ENCODE assay signal across 1 cellular context in the genomic region with DNA sequence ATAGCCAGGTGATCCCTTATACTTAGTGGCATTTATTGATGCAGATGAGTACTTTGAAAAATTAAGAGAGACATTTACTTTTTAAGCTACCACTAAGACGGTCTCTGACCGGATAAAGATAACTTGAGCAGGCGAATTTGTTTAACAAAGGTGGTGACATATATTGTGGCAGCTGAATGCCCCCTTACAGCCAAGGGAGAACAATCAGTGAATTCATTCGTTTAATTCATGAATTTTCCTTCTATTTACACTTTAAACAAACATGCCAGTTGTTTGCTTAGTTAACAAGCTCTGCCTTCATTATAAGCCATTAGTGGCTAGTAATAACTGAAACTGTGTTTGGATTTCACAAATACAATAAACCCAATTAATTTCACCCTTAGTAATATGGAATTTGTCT.
TF ChIP-seq lines count a peak whose summit lies in the region.

No MANE protein-coding gene starts in this region.

TF ChIP-seq in SK-N-SH, 30 proteins besides CTCF, POLR2A, EP300 and RAD21 (continued from another document):
- no peak for TF ChIP-seq PBX3 (IDR thresholded peaks at IDR 0.05)
- no peak for TF ChIP-seq EZH2phosphoT487 (IDR thresholded peaks at IDR 0.05; ENCODE audit: borderline replicate concordance, low read depth)
- TF ChIP-seq MXI1 (IDR thresholded peaks at IDR 0.05; ENCODE audit: low read depth, low read length): no peak
- TF ChIP-seq, protein P1, sequence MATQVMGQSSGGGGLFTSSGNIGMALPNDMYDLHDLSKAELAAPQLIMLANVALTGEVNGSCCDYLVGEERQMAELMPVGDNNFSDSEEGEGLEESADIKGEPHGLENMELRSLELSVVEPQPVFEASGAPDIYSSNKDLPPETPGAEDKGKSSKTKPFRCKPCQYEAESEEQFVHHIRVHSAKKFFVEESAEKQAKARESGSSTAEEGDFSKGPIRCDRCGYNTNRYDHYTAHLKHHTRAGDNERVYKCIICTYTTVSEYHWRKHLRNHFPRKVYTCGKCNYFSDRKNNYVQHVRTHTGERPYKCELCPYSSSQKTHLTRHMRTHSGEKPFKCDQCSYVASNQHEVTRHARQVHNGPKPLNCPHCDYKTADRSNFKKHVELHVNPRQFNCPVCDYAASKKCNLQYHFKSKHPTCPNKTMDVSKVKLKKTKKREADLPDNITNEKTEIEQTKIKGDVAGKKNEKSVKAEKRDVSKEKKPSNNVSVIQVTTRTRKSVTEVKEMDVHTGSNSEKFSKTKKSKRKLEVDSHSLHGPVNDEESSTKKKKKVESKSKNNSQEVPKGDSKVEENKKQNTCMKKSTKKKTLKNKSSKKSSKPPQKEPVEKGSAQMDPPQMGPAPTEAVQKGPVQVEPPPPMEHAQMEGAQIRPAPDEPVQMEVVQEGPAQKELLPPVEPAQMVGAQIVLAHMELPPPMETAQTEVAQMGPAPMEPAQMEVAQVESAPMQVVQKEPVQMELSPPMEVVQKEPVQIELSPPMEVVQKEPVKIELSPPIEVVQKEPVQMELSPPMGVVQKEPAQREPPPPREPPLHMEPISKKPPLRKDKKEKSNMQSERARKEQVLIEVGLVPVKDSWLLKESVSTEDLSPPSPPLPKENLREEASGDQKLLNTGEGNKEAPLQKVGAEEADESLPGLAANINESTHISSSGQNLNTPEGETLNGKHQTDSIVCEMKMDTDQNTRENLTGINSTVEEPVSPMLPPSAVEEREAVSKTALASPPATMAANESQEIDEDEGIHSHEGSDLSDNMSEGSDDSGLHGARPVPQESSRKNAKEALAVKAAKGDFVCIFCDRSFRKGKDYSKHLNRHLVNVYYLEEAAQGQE (IDR thresholded peaks at IDR 0.05; ENCODE audit: low read depth, low read length): no peak
